ENCODE assay signal across 11 cellular contexts in the genomic region with DNA sequence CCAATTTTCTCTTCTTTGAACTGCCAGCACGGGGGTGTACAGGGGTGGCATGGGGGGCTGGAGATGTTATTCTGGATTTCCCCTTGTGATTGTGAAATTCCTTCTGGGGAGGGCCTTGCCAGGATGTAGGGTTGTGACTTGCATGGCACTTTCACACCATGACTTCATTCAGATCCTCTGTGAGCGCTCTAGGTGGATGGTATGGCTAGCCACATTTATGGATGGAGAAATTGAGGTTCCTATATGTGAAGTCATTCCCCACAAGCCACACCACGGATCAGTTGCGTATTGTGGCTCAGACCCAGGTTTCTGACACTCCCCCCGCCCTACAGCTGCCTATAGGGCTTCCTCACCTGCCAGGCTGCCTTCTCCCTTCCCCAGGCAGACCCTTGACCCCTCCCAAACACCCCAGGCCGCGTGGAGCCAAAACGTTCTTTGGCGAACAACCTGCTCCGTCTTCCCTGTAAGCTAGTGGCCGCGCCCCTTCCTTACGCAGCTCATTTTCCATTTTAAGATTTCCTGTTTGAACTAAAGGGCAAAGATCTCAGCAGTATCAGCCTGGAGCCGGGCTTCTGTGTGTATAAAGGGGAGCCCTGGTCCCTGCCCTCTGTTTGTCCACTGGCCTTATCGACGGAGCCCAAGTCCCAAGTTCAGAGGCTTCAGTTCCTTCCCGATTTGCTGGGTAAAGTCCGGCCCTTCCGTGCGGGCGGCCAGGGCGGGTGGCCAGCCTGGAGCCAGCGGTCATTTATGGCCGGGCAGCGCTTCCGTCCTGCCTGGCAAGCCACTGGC.
A peak's percentile ranks its signal among the peaks of the same experiment; 100 is the strongest.
DNase-seq lines count a peak whose midpoint lies in the region; ATAC-seq, FAIRE-seq and TF ChIP-seq lines count a peak whose summit lies in the region.
"Had no signal": no experiment of that assay in that cellular context is flagged by ENCODE, and none has a peak within 500 bp of the region (broad histone marks: within the 10 kb centered on the region; RNA-seq: fewer than 3 reads in every experiment).

No MANE protein-coding gene starts in this region.

- DNase-seq in NCI-H146 (lab: John Stamatoyannopoulos, UW): peak; percentile 19
- no peak for DNase-seq in NCI-H146 treated with DMSO at 0.1 percent for 48 hours (lab: John Stamatoyannopoulos, UW; ENCODE audit: unreplicated experiment)
- no peak for DNase-seq in GM12878 (ENCODE audit: low read depth, low spot score)
- peak; percentile 91 for DNase-seq in left lobe of liver (ENCODE audit: low spot score)
- DNase-seq in thoracic aorta (ENCODE audit: low spot score): no peak
- no peak for DNase-seq in cortex of kidney (lab: John Stamatoyannopoulos, UW)
- no peak for DNase-seq in HTR-8/SVneo (ENCODE audit: insufficient read length, low spot score)
- DNase-seq in DMS79 treated with DMSO at 0.1 percent for 48 hours (lab: John Stamatoyannopoulos, UW): no peak
- DNase-seq: activated CD4-positive, alpha-beta T cell treated with anti-CD3 and anti-CD28 coated beads, Interleukin-2, amount 50 U/mL, for 1 hour; naive thymus-derived CD8-positive, alpha-beta T cell had no signal

- FAIRE-seq in GM12878 (lab: Jason Lieb, UNC) (no peak), HTR-8/SVneo (lab: Jason Lieb, UNC) (no peak)
- FAIRE-seq: A549 had no signal

- H4K20me1 ChIP-seq in GM12878 (ENCODE audit: control insufficient read depth, insufficient read depth): no peaks in the 10 kb centered on the region

- H3K9me3 ChIP-seq in GM12878 (replicated peaks; ENCODE audit: control insufficient read depth, insufficient read depth, low read length) (no peaks in the 10 kb centered on the region), thoracic aorta (no peaks in the 10 kb centered on the region)
- H3K9me3 ChIP-seq: A549 had no signal

- TF ChIP-seq EP300 in GM12878 (IDR thresholded peaks at IDR 0.05; ENCODE audit: borderline replicate concordance in 1 of 2, control insufficient read depth in 1 of 2, low read depth in 2 of 2, low read length in 2 of 2): no peak

- intact Hi-C loops in GM12878 (cut with micrococcal nuclease; ENCODE audit: unreplicated experiment): no loop called here

- H3K36me3 ChIP-seq in GM12878 (ENCODE audit: control insufficient read depth in 2 of 2, insufficient read depth in 2 of 2, low read length in 1 of 2) (no peaks in the 10 kb centered on the region), thoracic aorta (no peaks in the 10 kb centered on the region)

- in situ Hi-C loops in GM12878 (cut with MboI): no loop called here

- no peak overlapping the region for H3K9ac ChIP-seq in GM12878 (ENCODE audit: control insufficient read depth, insufficient read depth, low read length)

- POLR2A ChIA-PET in GM12878 (lab: Charles Lee): no interaction called here

- peak; percentile 24; the same call in 2 of the 3 replicates for ATAC-seq in GM12878
- peak; percentile 94 for ATAC-seq in left lobe of liver
- ATAC-seq in thoracic aorta (ENCODE audit: insufficient number of reproducible peaks, low FRiP score, low read depth): no peak
- ATAC-seq: A549; naive thymus-derived CD8-positive, alpha-beta T cell had no signal

- no peaks in the 10 kb centered on the region for H3K79me2 ChIP-seq in GM12878 (ENCODE audit: control insufficient read depth, insufficient read depth, low read length)

- H2AFZ ChIP-seq in GM12878 (ENCODE audit: control insufficient read depth, low read depth, low read length): no peak overlapping the region

- no peaks in the 10 kb centered on the region for H3K4me1 ChIP-seq in GM12878 (ENCODE audit: control insufficient read depth, insufficient read depth, low read length)
- no peaks in the 10 kb centered on the region for H3K4me1 ChIP-seq in thoracic aorta (ENCODE audit: control insufficient read depth in 1 of 2, low read depth in 2 of 2)
- H3K4me1 ChIP-seq: A549 had no signal

- 19% methylated on average over 20 of the region's 26 CpGs for WGBS in GM12878 (ENCODE audit: insufficient coverage, insufficient replicate concordance, low lambda C conversion rate, missing lambda C conversion rate)

- no TSS peak for BruUV-seq in GM12878 (replicated peaks; lab: Mats Ljungman, UMichigan)

- H3K27me3 ChIP-seq in GM12878 (replicated peaks in 1 of 2; ENCODE audit: control insufficient read depth in 2 of 2, insufficient read depth in 2 of 2, low read length in 1 of 2) (peaks cover 0 to 2% of the 10 kb centered on the region in 2 experiments; a peak in 1 of 4 replicates), thoracic aorta (replicated peaks; ENCODE audit: insufficient read depth) (no peaks in the 10 kb centered on the region)

- SMC1A ChIA-PET in GM12878 (lab: Charles Lee; ENCODE audit: uncharacterized antibody, unreplicated experiment): no interaction called here

- H3K4me3 ChIP-seq in GM12878: no peak overlapping the region
- H3K4me3 ChIP-seq in thoracic aorta: peak overlapping the region; percentile 58
- H3K4me3 ChIP-seq: A549 had no signal

- no peak for TF ChIP-seq CTCF in GM12878 (IDR thresholded peaks at IDR 0.05 in 2 of 3, conservative IDR thresholded peaks at IDR 0.05 in 1 of 3; ENCODE audit: control insufficient read depth in 2 of 3, extremely low read depth in 1 of 3, insufficient read depth in 1 of 3, low read depth in 3 of 3, low read length in 3 of 3)
- no peak for TF ChIP-seq CTCF in thoracic aorta (IDR thresholded peaks at IDR 0.05)

- no peak overlapping the region for H3K4me2 ChIP-seq in GM12878 (ENCODE audit: control insufficient read depth, insufficient read depth)
- H3K4me2 ChIP-seq: A549 had no signal

- TF ChIP-seq RAD21 in GM12878 (IDR thresholded peaks at IDR 0.05; ENCODE audit: insufficient read depth, low read depth, low read length): no peak

- H3K27ac ChIP-seq in GM12878 (ENCODE audit: control insufficient read depth, insufficient read depth) (no peak overlapping the region), thoracic aorta (peak overlapping the region in 1 of 2 donors; percentile 50)
- H3K27ac ChIP-seq: A549 had no signal

- no peak for TF ChIP-seq POLR2A in GM12878 (IDR thresholded peaks at IDR 0.05; ENCODE audit: low read depth, low read length)

- CTCF ChIA-PET in GM12878 (lab: Yijun Ruan, JAX): no interaction called here

- RAD21 ChIA-PET in GM12878 (lab: Charles Lee; ENCODE audit: unreplicated experiment): no interaction called here

TF ChIP-seq in GM12878, 131 proteins besides CTCF, POLR2A, EP300 and RAD21:
- TF ChIP-seq, protein P1, sequence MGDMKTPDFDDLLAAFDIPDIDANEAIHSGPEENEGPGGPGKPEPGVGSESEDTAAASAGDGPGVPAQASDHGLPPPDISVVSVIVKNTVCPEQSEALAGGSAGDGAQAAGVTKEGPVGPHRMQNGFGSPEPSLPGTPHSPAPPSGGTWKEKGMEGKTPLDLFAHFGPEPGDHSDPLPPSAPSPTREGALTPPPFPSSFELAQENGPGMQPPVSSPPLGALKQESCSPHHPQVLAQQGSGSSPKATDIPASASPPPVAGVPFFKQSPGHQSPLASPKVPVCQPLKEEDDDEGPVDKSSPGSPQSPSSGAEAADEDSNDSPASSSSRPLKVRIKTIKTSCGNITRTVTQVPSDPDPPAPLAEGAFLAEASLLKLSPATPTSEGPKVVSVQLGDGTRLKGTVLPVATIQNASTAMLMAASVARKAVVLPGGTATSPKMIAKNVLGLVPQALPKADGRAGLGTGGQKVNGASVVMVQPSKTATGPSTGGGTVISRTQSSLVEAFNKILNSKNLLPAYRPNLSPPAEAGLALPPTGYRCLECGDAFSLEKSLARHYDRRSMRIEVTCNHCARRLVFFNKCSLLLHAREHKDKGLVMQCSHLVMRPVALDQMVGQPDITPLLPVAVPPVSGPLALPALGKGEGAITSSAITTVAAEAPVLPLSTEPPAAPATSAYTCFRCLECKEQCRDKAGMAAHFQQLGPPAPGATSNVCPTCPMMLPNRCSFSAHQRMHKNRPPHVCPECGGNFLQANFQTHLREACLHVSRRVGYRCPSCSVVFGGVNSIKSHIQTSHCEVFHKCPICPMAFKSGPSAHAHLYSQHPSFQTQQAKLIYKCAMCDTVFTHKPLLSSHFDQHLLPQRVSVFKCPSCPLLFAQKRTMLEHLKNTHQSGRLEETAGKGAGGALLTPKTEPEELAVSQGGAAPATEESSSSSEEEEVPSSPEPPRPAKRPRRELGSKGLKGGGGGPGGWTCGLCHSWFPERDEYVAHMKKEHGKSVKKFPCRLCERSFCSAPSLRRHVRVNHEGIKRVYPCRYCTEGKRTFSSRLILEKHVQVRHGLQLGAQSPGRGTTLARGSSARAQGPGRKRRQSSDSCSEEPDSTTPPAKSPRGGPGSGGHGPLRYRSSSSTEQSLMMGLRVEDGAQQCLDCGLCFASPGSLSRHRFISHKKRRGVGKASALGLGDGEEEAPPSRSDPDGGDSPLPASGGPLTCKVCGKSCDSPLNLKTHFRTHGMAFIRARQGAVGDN (IDR thresholded peaks at IDR 0.05): no peak
- no peak for TF ChIP-seq ZNF592 (IDR thresholded peaks at IDR 0.05)
- TF ChIP-seq BCL11A (IDR thresholded peaks at IDR 0.05; ENCODE audit: low read depth, low read length): no peak

Comparison
In these comparisons a context has a peak if more than half of its experiments do, and no peak if none do; other contexts are left out.
1. DNase-seq: peak in NCI-H146 (single experiment) and left lobe of liver (single experiment); none in NCI-H146 treated with DMSO at 0.1 percent for 48 hours (single experiment), GM12878 (single experiment), thoracic aorta (single experiment), cortex of kidney (single experiment), HTR-8/SVneo (single experiment) and DMS79 treated with DMSO at 0.1 percent for 48 hours (single experiment).